ENCODE assay signal across 37 cellular contexts in genomic region chr4:5899396-5899795, GRCh38. TPM values are rescaled to one million over a fixed set of nuclear protein-coding genes. Genes with fewer than 3 reads are reported as not detected.
"Had no signal": no experiment of that assay in that cellular context is flagged by ENCODE, and none has a peak within 500 bp of the region (broad histone marks: within the 10 kb centered on the region; RNA-seq: fewer than 3 reads in every experiment).

No MANE protein-coding gene starts in this region.

- H3K27me3 ChIP-seq: ascending aorta had no signal

- H3K4me3 ChIP-seq: ascending aorta, cardiac muscle cell had no signal

- H3K36me3 ChIP-seq: ascending aorta, cardiac muscle cell had no signal

- H3K27ac Mint-ChIP-seq: activated B cell treated with CpG ODN at 0.5 μM for 24 hours; activated CD4-positive, alpha-beta memory T cell treated with anti-CD3 and anti-CD28 coated beads, Interleukin-2, amount 10 ng/mL, durations not matched to agents 7 days and 5 days; activated CD4-positive, alpha-beta T cell treated with anti-CD3 and anti-CD28 coated beads, Interleukin-2, amount 10 ng/mL, durations not matched to agents 24 days and 14 days; activated CD8-positive, alpha-beta memory T cell treated with anti-CD3 and anti-CD28 coated beads, Interleukin-2, amount 10 ng/mL, durations not matched to agents 7 days and 5 days; activated CD8-positive, alpha-beta T cell treated with anti-CD3 and anti-CD28 coated beads, Interleukin-2, amount 10 ng/mL, durations not matched to agents 7 days and 5 days; activated naive CD4-positive, alpha-beta T cell treated with anti-CD3 and anti-CD28 coated beads, Interleukin-2, amount 10 ng/mL, durations not matched to agents 7 days and 5 days; activated naive CD4-positive, alpha-beta T cell treated with anti-CD3 and anti-CD28 coated beads, Interleukin-2, amount 50 U/mL, for 24 hours; activated naive CD8-positive, alpha-beta T cell; activated naive CD8-positive, alpha-beta T cell treated with anti-CD3 and anti-CD28 coated beads, Interleukin-2, amount 10 ng/mL, durations not matched to agents 7 days and 5 days; activated naive CD8-positive, alpha-beta T cell treated with anti-CD3 and anti-CD28 coated beads, Interleukin-2, amount 50 U/mL, for 24 hours; activated T-cell treated with anti-CD3 and anti-CD28 coated beads, Interleukin-2, amount 50 U/mL, for 24 hours; activated T-helper 2 cell treated with anti-CD3 and anti-CD28 coated beads, Interferon-gamma antibody, Interleukin-2, Interleukin-4, amounts not matched to agents 10 μg/mL and 5 μg/mL and 100 μg/mL, durations not matched to agents 14 hours and 24 hours and 36 hours; T-helper 1 cell treated with Interleukin-12 subunit alpha and Interleukin-12 subunit beta and Interleukin-4 antibody, amounts not matched to agents 30 μg/mL and 1 μg/mL, for 36 hours; T-helper 2 cell treated with Interferon-gamma antibody and Interleukin-4, amounts not matched to agents 5 μg/mL and 100 μg/mL, for 36 hours had no signal

- DNase-seq: activated B cell treated with CpG ODN at 0.5 μM for 24 hours; activated CD4-positive, alpha-beta memory T cell treated with anti-CD3 and anti-CD28 coated beads, Interleukin-2, amount 10 ng/mL, durations not matched to agents 7 days and 5 days; activated CD4-positive, alpha-beta T cell treated with anti-CD3 and anti-CD28 coated beads for 4 hours; activated CD4-positive, alpha-beta T cell treated with anti-CD3 and anti-CD28 coated beads, Interleukin-2, amount 10 ng/mL, durations not matched to agents 24 days and 14 days; activated CD4-positive, alpha-beta T cell treated with anti-CD3 and anti-CD28 coated beads, Interleukin-2, amount 50 U/mL, for 1 hour; activated CD4-positive, alpha-beta T cell treated with anti-CD3 and anti-CD28 coated beads, Interleukin-2, amount 50 U/mL, for 4 hours; activated CD4-positive, CD25-positive, alpha-beta regulatory T cell treated with anti-CD3 and anti-CD28 coated beads, Interleukin-2, amount 50 U/mL, for 72 hours; activated CD8-positive, alpha-beta memory T cell treated with anti-CD3 and anti-CD28 coated beads for 24 hours; activated CD8-positive, alpha-beta memory T cell treated with anti-CD3 and anti-CD28 coated beads, Interleukin-2, amount 10 ng/mL, durations not matched to agents 7 days and 5 days; activated CD8-positive, alpha-beta memory T cell treated with anti-CD3 and anti-CD28 coated beads, Interleukin-2, amount 50 U/mL, for 48 hours; activated CD8-positive, alpha-beta T cell treated with anti-CD3 and anti-CD28 coated beads, Interleukin-2, amount 10 ng/mL, durations not matched to agents 7 days and 5 days; activated effector memory CD4-positive, alpha-beta T cell treated with Interleukin-2 at 50 U/mL for 16 hours; activated gamma-delta T cell; activated naive CD4-positive, alpha-beta T cell treated with anti-CD3 and anti-CD28 coated beads, Interleukin-2, amount 10 ng/mL, durations not matched to agents 7 days and 5 days; activated naive CD4-positive, alpha-beta T cell treated with Interleukin-2 at 50 U/mL for 16 hours; activated naive CD8-positive, alpha-beta T cell treated with anti-CD3 and anti-CD28 coated beads, Interleukin-2, amount 10 ng/mL, durations not matched to agents 7 days and 5 days; activated naive CD8-positive, alpha-beta T cell treated with anti-CD3 and anti-CD28 coated beads, Interleukin-2, amount 50 U/mL, for 24 hours; activated T-cell treated with anti-CD3 and anti-CD28 coated beads, Interleukin-2, amount 50 U/mL, for 24 hours; activated T-cell treated with anti-CD3 and anti-CD28 coated beads, Interleukin-2, amount 50 U/mL, for 48 hours; amygdala; anterior cingulate cortex; caudate nucleus; cerebellar nuclear complex; T-helper 1 cell; T-helper 2 cell; T-helper 9 cell had no signal

- H3K4me1 Mint-ChIP-seq: activated B cell treated with CpG ODN at 0.5 μM for 24 hours; activated CD4-positive, alpha-beta memory T cell treated with anti-CD3 and anti-CD28 coated beads, Interleukin-2, amount 10 ng/mL, durations not matched to agents 7 days and 5 days; activated CD4-positive, alpha-beta T cell treated with anti-CD3 and anti-CD28 coated beads, Interleukin-2, amount 10 ng/mL, durations not matched to agents 24 days and 14 days; activated CD8-positive, alpha-beta memory T cell treated with anti-CD3 and anti-CD28 coated beads, Interleukin-2, amount 10 ng/mL, durations not matched to agents 7 days and 5 days; activated naive CD4-positive, alpha-beta T cell treated with anti-CD3 and anti-CD28 coated beads, Interleukin-2, amount 10 ng/mL, durations not matched to agents 7 days and 5 days; activated naive CD4-positive, alpha-beta T cell treated with anti-CD3 and anti-CD28 coated beads, Interleukin-2, amount 50 U/mL, for 24 hours; activated naive CD8-positive, alpha-beta T cell treated with anti-CD3 and anti-CD28 coated beads, Interleukin-2, amount 10 ng/mL, durations not matched to agents 7 days and 5 days; activated naive CD8-positive, alpha-beta T cell treated with anti-CD3 and anti-CD28 coated beads, Interleukin-2, amount 50 U/mL, for 24 hours; central memory CD8-positive, alpha-beta T cell had no signal

- H3K27ac ChIP-seq: ascending aorta, cardiac muscle cell, VCaP had no signal

- H3K4me3 Mint-ChIP-seq: activated B cell treated with CpG ODN at 0.5 μM for 24 hours; activated CD4-positive, alpha-beta memory T cell treated with anti-CD3 and anti-CD28 coated beads, Interleukin-2, amount 10 ng/mL, durations not matched to agents 7 days and 5 days; activated CD4-positive, alpha-beta T cell treated with anti-CD3 and anti-CD28 coated beads, Interleukin-2, amount 10 ng/mL, durations not matched to agents 24 days and 14 days; activated CD8-positive, alpha-beta memory T cell treated with anti-CD3 and anti-CD28 coated beads, Interleukin-2, amount 10 ng/mL, durations not matched to agents 7 days and 5 days; activated CD8-positive, alpha-beta T cell treated with anti-CD3 and anti-CD28 coated beads, Interleukin-2, amount 10 ng/mL, durations not matched to agents 7 days and 5 days; activated naive CD4-positive, alpha-beta T cell treated with anti-CD3 and anti-CD28 coated beads, Interleukin-2, amount 10 ng/mL, durations not matched to agents 7 days and 5 days; activated naive CD4-positive, alpha-beta T cell treated with anti-CD3 and anti-CD28 coated beads, Interleukin-2, amount 50 U/mL, for 24 hours; activated naive CD8-positive, alpha-beta T cell; activated naive CD8-positive, alpha-beta T cell treated with anti-CD3 and anti-CD28 coated beads, Interleukin-2, amount 10 ng/mL, durations not matched to agents 7 days and 5 days; activated naive CD8-positive, alpha-beta T cell treated with anti-CD3 and anti-CD28 coated beads, Interleukin-2, amount 50 U/mL, for 24 hours; activated T-cell treated with anti-CD3 and anti-CD28 coated beads, Interleukin-2, amount 50 U/mL, for 24 hours; brain; central memory CD8-positive, alpha-beta T cell; T-helper 1 cell treated with Interleukin-12 subunit alpha and Interleukin-12 subunit beta and Interleukin-4 antibody, amounts not matched to agents 30 μg/mL and 1 μg/mL, for 36 hours; T-helper 2 cell treated with Interferon-gamma antibody and Interleukin-4, amounts not matched to agents 5 μg/mL and 100 μg/mL, for 36 hours had no signal

- H3K36me3 Mint-ChIP-seq: activated CD8-positive, alpha-beta memory T cell treated with anti-CD3 and anti-CD28 coated beads, Interleukin-2, amount 10 ng/mL, durations not matched to agents 7 days and 5 days; activated naive CD4-positive, alpha-beta T cell treated with anti-CD3 and anti-CD28 coated beads, Interleukin-2, amount 10 ng/mL, durations not matched to agents 7 days and 5 days; activated naive CD4-positive, alpha-beta T cell treated with anti-CD3 and anti-CD28 coated beads, Interleukin-2, amount 50 U/mL, for 24 hours; activated naive CD8-positive, alpha-beta T cell; activated naive CD8-positive, alpha-beta T cell treated with anti-CD3 and anti-CD28 coated beads, Interleukin-2, amount 10 ng/mL, durations not matched to agents 7 days and 5 days; brain had no signal

- H3K4me1 ChIP-seq: ascending aorta had no signal

- H3K9me3 Mint-ChIP-seq: activated CD4-positive, alpha-beta memory T cell treated with anti-CD3 and anti-CD28 coated beads, Interleukin-2, amount 10 ng/mL, durations not matched to agents 7 days and 5 days; activated CD4-positive, alpha-beta T cell treated with anti-CD3 and anti-CD28 coated beads, Interleukin-2, amount 10 ng/mL, durations not matched to agents 24 days and 14 days; activated naive CD4-positive, alpha-beta T cell treated with anti-CD3 and anti-CD28 coated beads, Interleukin-2, amount 10 ng/mL, durations not matched to agents 7 days and 5 days; activated T-helper 2 cell treated with anti-CD3 and anti-CD28 coated beads, Interferon-gamma antibody, Interleukin-2, Interleukin-4, amounts not matched to agents 10 μg/mL and 5 μg/mL and 100 μg/mL, durations not matched to agents 14 hours and 24 hours and 36 hours; T-helper 1 cell treated with Interleukin-12 subunit alpha and Interleukin-12 subunit beta and Interleukin-4 antibody, amounts not matched to agents 30 μg/mL and 1 μg/mL, for 36 hours; T-helper 2 cell treated with Interferon-gamma antibody and Interleukin-4, amounts not matched to agents 5 μg/mL and 100 μg/mL, for 36 hours had no signal

RNA-seq across cellular contexts. Expression of gene CRMP1, which starts 6.5 kb away (rescaled TPM):
- total RNA-seq: activated CD4-positive, alpha-beta T cell treated with anti-CD3 and anti-CD28 coated beads, Interleukin-2, amount 10 ng/mL, durations not matched to agents 24 days and 14 days; activated CD8-positive, alpha-beta T cell treated with anti-CD3 and anti-CD28 coated beads, Interleukin-2, amount 10 ng/mL, durations not matched to agents 7 days and 5 days; activated naive CD8-positive, alpha-beta T cell treated with anti-CD3 and anti-CD28 coated beads, Interleukin-2, amount 10 ng/mL, durations not matched to agents 7 days and 5 days; bronchial epithelial cell had no signal
